21 cellular contexts compared by ENCODE assay signal in genomic region chr17:60562421-60562820, GRCh38.
"Had no signal": no experiment of that assay in that cellular context is flagged by ENCODE, and none has a peak within 500 bp of the region (broad histone marks: within the 10 kb centered on the region; RNA-seq: fewer than 3 reads in every experiment).

No MANE protein-coding gene starts in this region.

- H3K9me3 Mint-ChIP-seq: natural killer cell treated with Interleukin-12 subunit alpha and Interleukin-12 subunit beta and Interleukin-15 and Interleukin-18, amount 100 ng/mL, for 72 hours had no signal

- H3K4me1 Mint-ChIP-seq: activated naive CD8-positive, alpha-beta T cell treated with anti-CD3 and anti-CD28 coated beads for 36 hours; endodermal cell; WTC11 had no signal

- H3K27ac ChIP-seq: epithelial cell of prostate, tibial nerve, vagina had no signal

- H3K4me3 Mint-ChIP-seq: activated CD4-positive, alpha-beta memory T cell treated with anti-CD3 and anti-CD28 coated beads for 36 hours; activated naive CD8-positive, alpha-beta T cell treated with anti-CD3 and anti-CD28 coated beads for 36 hours; activated T-helper 1 cell treated with anti-CD3 and anti-CD28 coated beads, Interleukin-12 subunit alpha, Interleukin-12 subunit beta, Interleukin-2, Interleukin-4 antibody, amounts not matched to agents 30 ng/mL and 10 ng/mL and 1 ng/mL, durations not matched to agents 14 hours and 24 hours and 36 hours; endodermal cell; natural killer cell treated with Interleukin-12 subunit alpha and Interleukin-12 subunit beta and Interleukin-15 and Interleukin-18, amount 100 ng/mL, for 72 hours; T-helper 2 cell treated with Interferon-gamma antibody and Interleukin-4, amounts not matched to agents 5 μg/mL and 100 μg/mL, for 36 hours; WTC11 had no signal

- H3K27ac Mint-ChIP-seq: activated CD4-positive, alpha-beta memory T cell treated with anti-CD3 and anti-CD28 coated beads for 36 hours; activated naive CD8-positive, alpha-beta T cell treated with anti-CD3 and anti-CD28 coated beads for 36 hours; activated T-helper 1 cell treated with anti-CD3 and anti-CD28 coated beads, Interleukin-12 subunit alpha, Interleukin-12 subunit beta, Interleukin-2, Interleukin-4 antibody, amounts not matched to agents 30 ng/mL and 10 ng/mL and 1 ng/mL, durations not matched to agents 14 hours and 24 hours and 36 hours; endodermal cell; natural killer cell treated with Interleukin-12 subunit alpha and Interleukin-12 subunit beta and Interleukin-15 and Interleukin-18, amount 100 ng/mL, for 72 hours; T-helper 2 cell treated with Interferon-gamma antibody and Interleukin-4, amounts not matched to agents 5 μg/mL and 100 μg/mL, for 36 hours; WTC11 had no signal

- H3K4me3 ChIP-seq: tibial nerve, vagina had no signal

- ATAC-seq: natural killer cell treated with Interleukin-12 subunit alpha and Interleukin-12 subunit beta and Interleukin-15 and Interleukin-18, amount 100 ng/mL, for 72 hours; stimulated activated naive CD8-positive, alpha-beta T cell treated with anti-CD3 and anti-CD28 coated beads, Interleukin-15, Interleukin-2, amounts not matched to agents 100 U/mL and 50 U/mL, for 24 hours; WTC11 had no signal

- H3K27me3 Mint-ChIP-seq: activated CD4-positive, alpha-beta memory T cell treated with anti-CD3 and anti-CD28 coated beads for 36 hours; activated naive CD8-positive, alpha-beta T cell treated with anti-CD3 and anti-CD28 coated beads for 36 hours had no signal

- H3K36me3 ChIP-seq: tibial nerve, vagina had no signal

- H3K36me3 Mint-ChIP-seq: activated naive CD8-positive, alpha-beta T cell treated with anti-CD3 and anti-CD28 coated beads for 36 hours; natural killer cell treated with Interleukin-12 subunit alpha and Interleukin-12 subunit beta and Interleukin-15 and Interleukin-18, amount 100 ng/mL, for 72 hours had no signal

- H3K9me3 ChIP-seq: tibial nerve, vagina had no signal

- DNase-seq: activated CD4-positive, alpha-beta memory T cell treated with anti-CD3 and anti-CD28 coated beads for 36 hours; activated CD4-positive, alpha-beta T cell treated with anti-CD3 and anti-CD28 coated beads for 4 hours; activated naive CD8-positive, alpha-beta T cell treated with anti-CD3 and anti-CD28 coated beads for 36 hours; activated T-cell treated with anti-CD3 and anti-CD28 coated beads for 4 hours; amygdala; caudate nucleus; endodermal cell; foreskin melanocyte; glutamatergic neuron; hypothalamus; islet precursor cell; nucleus accumbens; stimulated activated naive CD8-positive, alpha-beta T cell treated with anti-CD3 and anti-CD28 coated beads, Interleukin-15, Interleukin-2, amounts not matched to agents 100 U/mL and 50 U/mL, for 24 hours; substantia nigra had no signal

- H3K27me3 ChIP-seq: tibial nerve, vagina had no signal

- H3K4me1 ChIP-seq: tibial nerve, vagina had no signal
